ENCODE assay signal across 1 cellular context in genomic region chrX:48886586-48886985, GRCh38. TPM values are rescaled to one million over a fixed set of nuclear protein-coding genes. Genes with fewer than 3 reads are reported as not detected.
"Had no signal": no experiment of that assay in that cellular context is flagged by ENCODE, and none has a peak within 500 bp of the region (broad histone marks: within the 10 kb centered on the region; RNA-seq: fewer than 3 reads in every experiment).

No MANE protein-coding gene starts in this region.

RNA-seq across cellular contexts. Expression of gene PCSK1N, which starts 51.2 kb away (rescaled TPM):
- total RNA-seq: HFFc6 had no signal
